ENCODE assay signal across 10 cellular contexts in the genomic region with DNA sequence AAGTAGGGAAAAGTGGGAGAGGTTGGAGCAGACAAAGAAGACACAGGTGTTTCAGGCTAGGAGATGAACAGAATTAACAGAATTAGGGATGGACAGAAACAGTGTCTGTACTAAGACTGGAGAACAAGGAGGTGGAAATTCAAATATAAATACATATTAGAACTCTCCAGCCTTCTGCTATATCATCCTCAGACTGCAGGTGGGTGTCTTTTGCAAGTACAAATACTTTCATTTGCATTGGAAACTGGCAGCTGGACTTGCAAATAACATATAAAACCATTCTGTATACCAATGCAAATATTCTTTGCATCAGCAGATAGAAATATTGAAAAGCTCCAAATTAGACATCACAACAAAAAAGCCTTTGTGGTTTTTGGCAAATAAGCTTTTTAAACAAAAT.
A peak's percentile ranks its signal among the peaks of the same experiment; 100 is the strongest.
DNase-seq lines count a peak whose midpoint lies in the region; ATAC-seq and TF ChIP-seq lines count a peak whose summit lies in the region.
"Had no signal": no experiment of that assay in that cellular context is flagged by ENCODE, and none has a peak within 500 bp of the region (broad histone marks: within the 10 kb centered on the region; RNA-seq: fewer than 3 reads in every experiment).

No MANE protein-coding gene starts in this region.

- H3K27ac Mint-ChIP-seq in activated T-helper 17 cell treated with anti-CD3 and anti-CD28 coated beads, Interleukin-2, amount 50 U/mL, for 72 hours = no peak overlapping the region
- H3K27ac Mint-ChIP-seq: immature natural killer cell had no signal

- no peak overlapping the region for H3K4me3 Mint-ChIP-seq in activated T-helper 17 cell treated with anti-CD3 and anti-CD28 coated beads, Interleukin-2, amount 50 U/mL, for 72 hours
- H3K4me3 Mint-ChIP-seq: immature natural killer cell had no signal

- DNase-seq in NCI-H146 (lab: John Stamatoyannopoulos, UW) (peak; percentile 42), foreskin fibroblast (peak; percentile 11 to 39), foreskin melanocyte (no peak)
- DNase-seq: activated effector memory CD4-positive, alpha-beta T cell treated with anti-CD3 and anti-CD28 coated beads, Interleukin-2, amount 50 U/mL, for 16 hours; immature natural killer cell had no signal

- no peaks in the 10 kb centered on the region for H3K27me3 Mint-ChIP-seq in activated T-helper 17 cell treated with anti-CD3 and anti-CD28 coated beads, Interleukin-2, amount 50 U/mL, for 72 hours

- ATAC-seq in GM18508 (IDR thresholded peaks at IDR 0.05; ENCODE audit: insufficient read depth, unreplicated experiment) (peak; percentile 25), GM21786 (IDR thresholded peaks at IDR 0.05; ENCODE audit: unreplicated experiment) (peak; percentile 27), HG03097 (IDR thresholded peaks at IDR 0.05; ENCODE audit: low FRiP score, unreplicated experiment) (no peak), GM21423 (IDR thresholded peaks at IDR 0.05; ENCODE audit: unreplicated experiment) (no peak)
- ATAC-seq in activated T-helper 17 cell treated with anti-CD3 and anti-CD28 coated beads, Interleukin-2, amount 50 U/mL, for 72 hours (replicated peaks) = no peak

- no peak overlapping the region for H3K4me3 ChIP-seq in foreskin fibroblast (ENCODE audit: low read depth in 1 of 2, low read length in 2 of 2)

- peaks cover 3% of the 10 kb centered on the region for H3K9me3 Mint-ChIP-seq in activated T-helper 17 cell treated with anti-CD3 and anti-CD28 coated beads, Interleukin-2, amount 50 U/mL, for 72 hours

- no peaks in the 10 kb centered on the region for H3K4me1 Mint-ChIP-seq in activated T-helper 17 cell treated with anti-CD3 and anti-CD28 coated beads, Interleukin-2, amount 50 U/mL, for 72 hours
- H3K4me1 Mint-ChIP-seq: immature natural killer cell had no signal

- TF ChIP-seq CTCF in foreskin fibroblast (IDR thresholded peaks at IDR 0.05; ENCODE audit: low read depth, low read length) = no peak

- H3K36me3 Mint-ChIP-seq in activated T-helper 17 cell treated with anti-CD3 and anti-CD28 coated beads, Interleukin-2, amount 50 U/mL, for 72 hours (ENCODE audit: low read depth) = no peaks in the 10 kb centered on the region
- H3K36me3 Mint-ChIP-seq: immature natural killer cell had no signal

Comparison
In these comparisons a context has a peak if more than half of its experiments do, and no peak if none do; other contexts are left out.
1. ATAC-seq: peak in GM18508 (single experiment) and GM21786 (single experiment); none in activated T-helper 17 cell treated with anti-CD3 and anti-CD28 coated beads, Interleukin-2, amount 50 U/mL, for 72 hours (single experiment), HG03097 (single experiment) and GM21423 (single experiment).